Comparison of ENCODE assay signal across 25 cellular contexts in the genomic region with DNA sequence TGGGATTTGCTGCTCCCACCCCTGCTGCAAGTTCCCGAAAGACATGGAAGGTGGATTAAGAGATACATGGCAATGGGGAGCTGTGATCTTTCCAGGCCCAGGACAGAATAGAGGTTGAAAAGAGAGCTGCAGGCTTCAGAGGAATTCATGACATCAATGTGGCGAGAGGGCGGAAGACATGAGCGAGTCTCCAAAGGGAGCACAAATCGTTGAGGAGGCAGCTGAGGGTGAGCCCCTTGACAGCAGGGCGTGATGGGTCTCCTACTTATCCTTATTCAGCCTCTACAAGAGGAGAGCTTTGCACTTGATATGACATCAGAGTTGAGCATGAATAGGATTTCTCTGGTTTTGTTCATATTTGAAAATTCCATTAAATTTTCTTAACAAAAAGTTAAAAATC. TPM values are rescaled to one million over a fixed set of nuclear protein-coding genes. Genes with fewer than 3 reads are reported as not detected.
DNase-seq lines count a peak whose midpoint lies in the region; FAIRE-seq and TF ChIP-seq lines count a peak whose summit lies in the region.
"Had no signal": no experiment of that assay in that cellular context is flagged by ENCODE, and none has a peak within 500 bp of the region (broad histone marks: within the 10 kb centered on the region; RNA-seq: fewer than 3 reads in every experiment).

No MANE protein-coding gene starts in this region.

- H3K27ac Mint-ChIP-seq in glutamatergic neuron (ENCODE audit: unreplicated experiment), result peak overlapping the region; percentile 13
- H3K27ac Mint-ChIP-seq: CD8-positive, alpha-beta memory T cell; GM23338; HFFc6; IgD-negative memory B cell had no signal

- no peak overlapping the region for H4K8ac ChIP-seq in mesendoderm (ENCODE audit: low read depth, low read length)

- H3K4me3 ChIP-seq in mesendoderm (ENCODE audit: low read length), result no peak overlapping the region
- H3K4me3 ChIP-seq: BLaER1, GM23338 had no signal

- no peak overlapping the region for H3K23ac ChIP-seq in mesendoderm (ENCODE audit: low read length)

- H3K27me3 Mint-ChIP-seq in glutamatergic neuron (ENCODE audit: unreplicated experiment), result peaks cover 2% of the 10 kb centered on the region

- H2BK120ac ChIP-seq in mesendoderm (ENCODE audit: low read depth, low read length), result no peak overlapping the region

- no peak for TF ChIP-seq POLR2A in H54 (IDR thresholded peaks at IDR 0.05; ENCODE audit: low read depth, low read length)

- H2AK5ac ChIP-seq in mesendoderm (ENCODE audit: low read length), result no peak overlapping the region

- H3K4me1 Mint-ChIP-seq in glutamatergic neuron (ENCODE audit: low read depth, unreplicated experiment), result peaks cover 11% of the 10 kb centered on the region
- H3K4me1 Mint-ChIP-seq: CD8-positive, alpha-beta memory T cell had no signal

- no peaks in the 10 kb centered on the region for H3K9me3 Mint-ChIP-seq in glutamatergic neuron (ENCODE audit: unreplicated experiment)
- H3K9me3 Mint-ChIP-seq: HFFc6 had no signal

- H3K4me2 ChIP-seq in mesendoderm (ENCODE audit: low read length), result no peak overlapping the region
- H3K4me2 ChIP-seq: BLaER1, GM23338 had no signal

- H2BK15ac ChIP-seq in mesendoderm (replicated peaks; ENCODE audit: low read depth), result no peak overlapping the region

- WGBS in mesendoderm (ENCODE audit: extremely low coverage, insufficient coverage, low lambda C conversion rate), result no CpG with 5 or more reads among the region's 6 CpGs

- no peaks in the 10 kb centered on the region for H3K36me3 ChIP-seq in mesendoderm (ENCODE audit: control insufficient read depth, insufficient read depth, low read length)
- H3K36me3 ChIP-seq: BLaER1 had no signal

- FAIRE-seq in H54 (lab: Jason Lieb, UNC), result no peak
- FAIRE-seq: GM12892, GM18507, HTR-8/SVneo had no signal

- H3K27ac ChIP-seq in mesendoderm (ENCODE audit: low read depth, low read length), result no peak overlapping the region
- H3K27ac ChIP-seq: BLaER1 had no signal

- no peaks in the 10 kb centered on the region for H3K36me3 Mint-ChIP-seq in glutamatergic neuron (ENCODE audit: unreplicated experiment)
- H3K36me3 Mint-ChIP-seq: CD8-positive, alpha-beta memory T cell; IgD-negative memory B cell had no signal

- no peak overlapping the region for H3K4me3 Mint-ChIP-seq in glutamatergic neuron (ENCODE audit: unreplicated experiment)
- H3K4me3 Mint-ChIP-seq: CD8-positive, alpha-beta memory T cell; GM23338; HFFc6; IgD-negative memory B cell had no signal

- no peak overlapping the region for H4K5ac ChIP-seq in mesendoderm (ENCODE audit: low read length)

- no peaks in the 10 kb centered on the region for H3K79me1 ChIP-seq in mesendoderm (ENCODE audit: low read length)

- DNase-seq in NCI-H82 (lab: John Stamatoyannopoulos, UW), result peak; percentile 63
- no peak for DNase-seq in NCI-H82 treated with DMSO at 0.1 percent for 48 hours (lab: John Stamatoyannopoulos, UW; ENCODE audit: unreplicated experiment)
- peak; percentile 45 for DNase-seq in D341Med (ENCODE audit: low spot score)
- DNase-seq in glutamatergic neuron, result no peak
- DNase-seq in putamen (ENCODE audit: low spot score), result peak; percentile 42
- no peak for DNase-seq in mesendoderm
- no peak for DNase-seq in HuH-7 (ENCODE audit: low spot score)
- DNase-seq in H54 (ENCODE audit: insufficient read length, low spot score), result no peak
- DNase-seq: 8988T; CD8-positive, alpha-beta memory T cell; COR-L47; DMS153; DND-41; EL; H7; HFFc6; KBM-7 had no signal

- no peak overlapping the region for H3K9ac ChIP-seq in mesendoderm (ENCODE audit: low read length)
- H3K9ac ChIP-seq: BLaER1 had no signal

- no peak overlapping the region for H3K56ac ChIP-seq in mesendoderm (ENCODE audit: low read length)

- H3K27me3 ChIP-seq in mesendoderm (ENCODE audit: insufficient read depth, low read length, poor library complexity), result no peaks in the 10 kb centered on the region
- H3K27me3 ChIP-seq: BLaER1 had no signal

- TF ChIP-seq CTCF in glutamatergic neuron (IDR thresholded peaks at IDR 0.05; ENCODE audit: partially characterized antibody, unreplicated experiment), result no peak

- no peak overlapping the region for H2BK5ac ChIP-seq in mesendoderm (ENCODE audit: low read length)

- H3K79me2 ChIP-seq in mesendoderm (ENCODE audit: control insufficient read depth, insufficient read depth, low read length), result no peaks in the 10 kb centered on the region

- H3K18ac ChIP-seq in mesendoderm (ENCODE audit: low read length), result no peak overlapping the region

- H3K4ac ChIP-seq in mesendoderm (ENCODE audit: low read depth, low read length), result no peak overlapping the region

- H3K4me1 ChIP-seq in mesendoderm (ENCODE audit: control insufficient read depth, low read depth, low read length), result peaks cover 4% of the 10 kb centered on the region

RNA-seq across cellular contexts. Expression of a gene that starts 45.5 kb away (rescaled TPM):
- not detected for total RNA-seq in glutamatergic neuron (ENCODE audit: unreplicated experiment)
- polyA plus RNA-seq in mesendoderm (2013, experiment 1 of 2), result 2.0 TPM
- polyA plus RNA-seq in mesendoderm (2013, experiment 2 of 2), result 2.3 TPM
- total RNA-seq: A673; CD8-positive, alpha-beta memory T cell; G401 had no signal
- polyA plus RNA-seq: CD8-positive, alpha-beta memory T cell; IgD-negative memory B cell had no signal

Comparison
In these comparisons a context has a peak if more than half of its experiments do, and no peak if none do; other contexts are left out.
1. DNase-seq: peak in NCI-H82 (single experiment), D341Med (single experiment) and putamen (single experiment); none in NCI-H82 treated with DMSO at 0.1 percent for 48 hours (single experiment), glutamatergic neuron (single experiment), mesendoderm (single experiment), HuH-7 (single experiment) and H54 (single experiment).